17 cellular contexts compared by ENCODE assay signal in the genomic region with DNA sequence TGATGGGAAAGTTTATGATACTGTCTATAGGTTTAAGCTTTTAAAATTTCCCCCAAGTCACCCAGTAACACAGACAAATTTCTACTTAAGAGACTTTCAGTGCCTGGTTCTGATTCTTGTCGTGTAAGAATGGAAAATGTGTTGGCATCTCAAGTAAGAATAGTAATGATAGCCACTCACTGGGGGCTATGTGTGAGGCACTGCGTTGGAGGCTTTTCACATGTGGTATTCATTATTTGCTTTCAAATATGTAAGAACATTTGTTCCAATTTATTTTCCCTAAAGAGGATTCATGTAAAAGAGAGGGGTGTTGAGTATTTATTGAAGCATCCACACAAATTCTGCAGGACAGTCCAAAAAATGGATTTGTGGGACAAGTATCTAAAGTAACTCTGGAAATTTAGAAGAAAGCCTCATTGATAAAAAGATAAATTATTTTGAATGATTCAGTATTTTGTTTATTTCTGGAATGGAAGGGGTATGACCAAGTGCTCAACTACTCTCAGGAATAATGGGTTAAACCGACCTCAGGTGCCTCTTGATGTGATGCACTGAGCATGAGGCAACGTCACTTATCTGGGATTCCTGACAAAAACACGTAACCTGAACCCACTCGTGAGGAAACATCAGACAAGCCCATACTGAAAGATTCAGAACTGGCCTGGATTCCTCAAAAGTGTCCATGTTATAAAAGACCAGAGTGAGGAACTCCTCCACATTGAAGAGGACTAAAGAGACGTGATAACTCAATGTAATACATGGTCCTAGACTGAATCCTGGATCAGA.
"Had no signal": no experiment of that assay in that cellular context is flagged by ENCODE, and none has a peak within 500 bp of the region (broad histone marks: within the 10 kb centered on the region; RNA-seq: fewer than 3 reads in every experiment).

No MANE protein-coding gene starts in this region.

- H3K36me3 ChIP-seq: lower lobe of right lung, neutrophil, prostate gland, sigmoid colon, transverse colon had no signal

- DNase-seq: activated CD4-positive, alpha-beta T cell treated with anti-CD3 and anti-CD28 coated beads, Interleukin-2, amount 50 U/mL, for 1 hour; activated naive CD4-positive, alpha-beta T cell treated with anti-CD3 and anti-CD28 coated beads, Interleukin-2, amount 50 U/mL, for 16 hours; amniotic stem cell; dorsolateral prefrontal cortex; hippocampal formation; kidney glomerular epithelial cell; lower lobe of right lung; midbrain; sigmoid colon; stimulated activated CD4-positive, alpha-beta T cell treated with anti-CD3 and anti-CD28 coated beads, Interleukin-12 subunit alpha, Interleukin-12 subunit beta, amount 100 ng/mL, for 4 hours; stimulated activated naive CD4-positive, alpha-beta T cell; substantia nigra; T-helper 2 cell; transverse colon had no signal

- H3K36me3 Mint-ChIP-seq: brain had no signal

- H3K4me1 ChIP-seq: lower lobe of right lung, prostate gland had no signal

- H3K4me3 ChIP-seq: dorsolateral prefrontal cortex, lower lobe of right lung, prostate gland, sigmoid colon, transverse colon had no signal

- H3K27me3 ChIP-seq: dorsolateral prefrontal cortex, neutrophil, sigmoid colon, transverse colon had no signal

- H3K27ac ChIP-seq: lower lobe of right lung, neutrophil, prostate gland, sigmoid colon, transverse colon had no signal

- H3K4me3 Mint-ChIP-seq: brain had no signal

- H3K27me3 Mint-ChIP-seq: brain had no signal

- H3K27ac Mint-ChIP-seq: brain had no signal

- H3K9me3 ChIP-seq: lower lobe of right lung, neutrophil, prostate gland, sigmoid colon, transverse colon had no signal

- ATAC-seq: lower lobe of right lung had no signal
